In the genomic region with DNA sequence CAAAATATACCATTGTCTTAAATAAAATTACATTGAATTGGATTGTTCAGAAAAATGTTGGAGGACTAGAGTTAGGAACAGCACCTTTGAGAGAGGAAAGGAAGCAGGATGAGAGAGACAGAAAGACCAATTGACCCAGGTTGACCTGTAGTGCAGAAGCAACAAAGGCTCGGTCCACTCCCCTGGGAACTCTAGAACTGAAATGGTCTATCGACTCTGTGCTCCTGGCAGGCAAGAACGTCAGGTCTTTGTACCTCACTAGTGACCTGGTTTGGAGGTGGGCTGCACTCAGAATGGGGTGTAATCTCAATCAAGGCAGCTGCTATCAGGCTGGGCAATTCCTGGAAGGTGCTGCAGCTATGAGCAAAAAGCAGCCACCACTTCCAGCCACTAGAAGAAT, we compare ENCODE assay signal across 19 cellular contexts.
DNase-seq lines count a peak whose midpoint lies in the region; ATAC-seq, FAIRE-seq and TF ChIP-seq lines count a peak whose summit lies in the region.
"Had no signal": no experiment of that assay in that cellular context is flagged by ENCODE, and none has a peak within 500 bp of the region (broad histone marks: within the 10 kb centered on the region; RNA-seq: fewer than 3 reads in every experiment).

No MANE protein-coding gene starts in this region.

- H3K4me1 ChIP-seq in DND-41 (ENCODE audit: insufficient read depth, low read length) (peaks cover 27% of the 10 kb centered on the region), K562 (replicated peaks in 1 of 2; ENCODE audit: control insufficient read depth in 2 of 2, insufficient read depth in 2 of 2, low read length in 2 of 2) (peaks cover 0 to 12% of the 10 kb centered on the region in 2 experiments; a peak in 3 of 5 replicates), mesendoderm (ENCODE audit: control insufficient read depth, low read depth, low read length) (peaks cover 6% of the 10 kb centered on the region), thyroid gland (peaks cover 30 to 33% of the 10 kb centered on the region in 2 donors)

- H3K4me3 Mint-ChIP-seq in activated T-helper 17 cell treated with anti-CD3 and anti-CD28 coated beads, Interleukin-2, amount 50 U/mL, for 72 hours: no peak overlapping the region
- H3K4me3 Mint-ChIP-seq: B cell; CD8-positive, alpha-beta T cell had no signal

- POLR2A ChIA-PET in K562 (lab: Yijun Ruan, JAX): interaction anchor here (1.1 kb wide), 1 partner anchor 13 kb away, joined by 3 read pairs; no protein-coding TSS in a partner anchor

- no peak overlapping the region for H2AK5ac ChIP-seq in mesendoderm (ENCODE audit: low read length)

- peaks cover 5% of the 10 kb centered on the region for H3K4me1 Mint-ChIP-seq in activated T-helper 17 cell treated with anti-CD3 and anti-CD28 coated beads, Interleukin-2, amount 50 U/mL, for 72 hours
- H3K4me1 Mint-ChIP-seq: B cell had no signal

- H3K27me3 ChIP-seq in DND-41 (ENCODE audit: insufficient read depth, low read length, poor library complexity) (no peaks in the 10 kb centered on the region), K562 (ENCODE audit: control insufficient read depth in 2 of 2, insufficient read depth in 2 of 2, low read length in 2 of 2) (no peaks in the 10 kb centered on the region), mesendoderm (ENCODE audit: insufficient read depth, low read length, poor library complexity) (no peaks in the 10 kb centered on the region), thyroid gland (no peaks in the 10 kb centered on the region)
- H3K27me3 ChIP-seq: BLaER1 treated with 17β-estradiol and CSF1 and Interleukin-3, amounts not matched to agents 10 nM and 100 nM had no signal

- H4K20me1 ChIP-seq in DND-41 (ENCODE audit: insufficient read depth, low read length): no peaks in the 10 kb centered on the region
- H4K20me1 ChIP-seq in K562 (replicated peaks; ENCODE audit: control insufficient read depth, insufficient read depth, low read length): no peaks in the 10 kb centered on the region
- H4K20me1 ChIP-seq: BLaER1 treated with 17β-estradiol and CSF1 and Interleukin-3, amounts not matched to agents 10 nM and 100 nM had no signal

- no peak overlapping the region for H4K5ac ChIP-seq in mesendoderm (ENCODE audit: low read length)

- H2BK120ac ChIP-seq in mesendoderm (ENCODE audit: low read depth, low read length): no peak overlapping the region

- no peak overlapping the region for H2BK5ac ChIP-seq in mesendoderm (ENCODE audit: low read length)

- no peak for TF ChIP-seq CTCF in DND-41 (IDR thresholded peaks at IDR 0.05; ENCODE audit: borderline replicate concordance, extremely low read depth, low read length, poor library complexity, severe bottlenecking)
- no peak for TF ChIP-seq CTCF in K562 (IDR thresholded peaks at IDR 0.05 in 2 of 3, conservative IDR thresholded peaks at IDR 0.05 in 1 of 3; ENCODE audit: insufficient read depth in 2 of 3, low read depth in 1 of 3, low read length in 3 of 3)
- TF ChIP-seq CTCF in thyroid gland (IDR thresholded peaks at IDR 0.05): no peak

- H3K36me3 ChIP-seq in DND-41 (ENCODE audit: insufficient read depth, low read length) (no peaks in the 10 kb centered on the region), K562 (ENCODE audit: control insufficient read depth, insufficient read depth, low read length) (no peaks in the 10 kb centered on the region), mesendoderm (ENCODE audit: control insufficient read depth, insufficient read depth, low read length) (no peaks in the 10 kb centered on the region), thyroid gland (no peaks in the 10 kb centered on the region)
- H3K36me3 ChIP-seq: BLaER1 treated with 17β-estradiol and CSF1 and Interleukin-3, amounts not matched to agents 10 nM and 100 nM had no signal

- H3K36me3 Mint-ChIP-seq in activated T-helper 17 cell treated with anti-CD3 and anti-CD28 coated beads, Interleukin-2, amount 50 U/mL, for 72 hours (ENCODE audit: low read depth): no peaks in the 10 kb centered on the region
- H3K36me3 Mint-ChIP-seq: CD8-positive, alpha-beta T cell had no signal

- no peak for TF ChIP-seq EP300 in K562 (IDR thresholded peaks at IDR 0.05; ENCODE audit: low read length)

- H3K4me2 ChIP-seq in DND-41 (ENCODE audit: insufficient read depth, low read length) (no peak overlapping the region), K562 (ENCODE audit: insufficient read depth, low read length) (peak overlapping the region; percentile 62), mesendoderm (ENCODE audit: low read length) (no peak overlapping the region)
- H3K4me2 ChIP-seq: BLaER1 treated with 17β-estradiol and CSF1 and Interleukin-3, amounts not matched to agents 10 nM and 100 nM had no signal

- in situ Hi-C loops in K562 (cut with MboI): no loop called here

- H3K4me3 ChIP-seq in DND-41 (ENCODE audit: low read depth in 1 of 2, low read length in 2 of 2) (no peak overlapping the region), K562 (no peak overlapping the region), mesendoderm (ENCODE audit: low read length) (no peak overlapping the region), thyroid gland (replicated peaks in 1 of 3) (no peak overlapping the region)
- H3K4me3 ChIP-seq: BLaER1 treated with 17β-estradiol and CSF1 and Interleukin-3, amounts not matched to agents 10 nM and 100 nM had no signal

- H3K9me3 Mint-ChIP-seq in activated T-helper 17 cell treated with anti-CD3 and anti-CD28 coated beads, Interleukin-2, amount 50 U/mL, for 72 hours: no peaks in the 10 kb centered on the region
- H3K9me3 Mint-ChIP-seq: CD8-positive, alpha-beta T cell had no signal

- ATAC-seq in DND-41 (ENCODE audit: insufficient read depth, low read depth) (no peak), K562 (peak; percentile 47)
- no peak for ATAC-seq in activated T-helper 17 cell treated with anti-CD3 and anti-CD28 coated beads, Interleukin-2, amount 50 U/mL, for 72 hours (replicated peaks)
- ATAC-seq: CD8-positive, alpha-beta T cell had no signal

- TF ChIP-seq RAD21 in K562 (CRISPR knock-in tag; conservative IDR thresholded peaks at IDR 0.05 in 1 of 2, IDR thresholded peaks at IDR 0.05 in 1 of 2): no peak

- FAIRE-seq in K562 (lab: Jason Lieb, UNC): no peak
- FAIRE-seq: G401.6, GM12891, H54 had no signal

- 4% methylated on average over 3 of the region's 3 CpGs for whole genome bisulfite sequencing in K562 (ENCODE audit: insufficient coverage, low coverage, missing lambda C conversion rate)
- no CpG with 5 or more reads among the region's 3 CpGs for WGBS in mesendoderm (ENCODE audit: extremely low coverage, insufficient coverage, low lambda C conversion rate)
- 18 to 28% methylated on average over 3 of the region's 3 CpGs for WGBS in thyroid gland, 2 donors

- no peaks in the 10 kb centered on the region for H3K9me1 ChIP-seq in K562 (ENCODE audit: control insufficient read depth, insufficient read depth, low read length)

- H3K4ac ChIP-seq in mesendoderm (ENCODE audit: low read depth, low read length): no peak overlapping the region

- H3K79me2 ChIP-seq in DND-41 (ENCODE audit: insufficient read depth, low read length): no peaks in the 10 kb centered on the region
- no peaks in the 10 kb centered on the region for H3K79me2 ChIP-seq in K562 (ENCODE audit: control insufficient read depth, insufficient read depth, low read length)
- no peaks in the 10 kb centered on the region for H3K79me2 ChIP-seq in mesendoderm (ENCODE audit: control insufficient read depth, insufficient read depth, low read length)

- 0 out of 2 replicates have a peak overlapping the region, but pooled peaks have one; percentile 42 for H2AFZ ChIP-seq in DND-41 (ENCODE audit: low read depth, low read length)
- peak overlapping the region; percentile 72 for H2AFZ ChIP-seq in K562 (ENCODE audit: low read depth, low read length)

- H3K9me3 ChIP-seq in DND-41 (ENCODE audit: insufficient read depth, low read length, severe bottlenecking): no peaks in the 10 kb centered on the region
- no peaks in the 10 kb centered on the region; the same call in 1 of the 2 replicates for H3K9me3 ChIP-seq in K562 (replicated peaks; ENCODE audit: control insufficient read depth, insufficient read depth, low read depth, low read length)
- no peaks in the 10 kb centered on the region for H3K9me3 ChIP-seq in thyroid gland

- H3K27me3 Mint-ChIP-seq in activated T-helper 17 cell treated with anti-CD3 and anti-CD28 coated beads, Interleukin-2, amount 50 U/mL, for 72 hours: no peaks in the 10 kb centered on the region

- TF ChIP-seq POLR2A in K562 (conservative IDR thresholded peaks at IDR 0.05) (no peak), thyroid gland (IDR thresholded peaks at IDR 0.05) (no peak)

- no peak for DNase-seq in DND-41
- peak in 2 of 4 experiments; percentile 18 to 44 for DNase-seq in K562 (ENCODE audit: extremely low read depth in 1 of 4, low spot score in 3 of 4)
- DNase-seq in mesendoderm: no peak
- DNase-seq in thyroid gland: peak; percentile 73 to 74
- no peak for DNase-seq in stimulated activated CD4-positive, alpha-beta T cell treated with anti-CD3 and anti-CD28 coated beads, Interleukin-2, amount 100 ng/mL, for 24 hours
- no peak for DNase-seq in NK-92 treated with Interleukin-12 subunit alpha and Interleukin-12 subunit beta, amount 100 ng/mL, for 24 hours (lab: John Stamatoyannopoulos, UW)
- DNase-seq: CD8-positive, alpha-beta T cell; COR-L47; DMS 273 treated with DMSO at 0.1 percent for 48 hours; DMS53; HCEC 1CT; IMR-90 had no signal

- H2BK15ac ChIP-seq in mesendoderm (replicated peaks; ENCODE audit: low read depth): no peak overlapping the region

- CTCF ChIA-PET in K562 (lab: Yijun Ruan, JAX; ENCODE audit: low intra/inter-chr PET ratio): no interaction called here

- H3K18ac ChIP-seq in mesendoderm (ENCODE audit: low read length): peak overlapping the region; percentile 5

- H3K79me1 ChIP-seq in mesendoderm (ENCODE audit: low read length): no peaks in the 10 kb centered on the region

- intact Hi-C loops in K562 (cut with micrococcal nuclease): no loop called here
- intact Hi-C loops in thyroid gland (cut with DNase I): no loop called here

- H3K9ac ChIP-seq in DND-41 (ENCODE audit: low read depth, low read length) (no peak overlapping the region), K562 (ENCODE audit: insufficient read depth in 1 of 2, low read depth in 2 of 2, low read length in 2 of 2) (peak overlapping the region; percentile 19 to 36; a peak in 2 of 4 replicates), mesendoderm (ENCODE audit: low read length) (no peak overlapping the region)
- H3K9ac ChIP-seq: BLaER1 treated with 17β-estradiol and CSF1 and Interleukin-3, amounts not matched to agents 10 nM and 100 nM had no signal

- BruUV-seq in K562 (replicated peaks; lab: Mats Ljungman, UMichigan): no TSS peak

- H3K27ac ChIP-seq in DND-41 (ENCODE audit: low read length): no peak overlapping the region
- H3K27ac ChIP-seq in K562 (ENCODE audit: extremely low read depth, low read depth, low read length): peak overlapping the region; percentile 54; the same call in 2 of the 3 replicates
- no peak overlapping the region for H3K27ac ChIP-seq in mesendoderm (ENCODE audit: low read depth, low read length)
- peak overlapping the region in 2 of 3 donors; percentile 31 to 62 for H3K27ac ChIP-seq in thyroid gland
- H3K27ac ChIP-seq: BLaER1 treated with 17β-estradiol and CSF1 and Interleukin-3, amounts not matched to agents 10 nM and 100 nM; HL-60 had no signal

- no peak overlapping the region for H3K23ac ChIP-seq in mesendoderm (ENCODE audit: low read length)

- H4K8ac ChIP-seq in mesendoderm (ENCODE audit: low read depth, low read length): no peak overlapping the region

- no peak overlapping the region for H3K27ac Mint-ChIP-seq in activated T-helper 17 cell treated with anti-CD3 and anti-CD28 coated beads, Interleukin-2, amount 50 U/mL, for 72 hours
- H3K27ac Mint-ChIP-seq: B cell; CD8-positive, alpha-beta T cell had no signal

- peak overlapping the region; percentile 57 for H3K56ac ChIP-seq in mesendoderm (ENCODE audit: low read length)

Comparison
In these comparisons a context has a peak if more than half of its experiments do, and no peak if none do; other contexts are left out.
1. DNase-seq: peak in thyroid gland (2 of 2); none in DND-41 (single experiment), mesendoderm (single experiment), stimulated activated CD4-positive, alpha-beta T cell treated with anti-CD3 and anti-CD28 coated beads, Interleukin-2, amount 100 ng/mL, for 24 hours (0 of 2) and NK-92 treated with Interleukin-12 subunit alpha and Interleukin-12 subunit beta, amount 100 ng/mL, for 24 hours (single experiment).
2. H3K27ac ChIP-seq: peak in K562 (single experiment) and thyroid gland (2 of 3); none in DND-41 (single experiment) and mesendoderm (single experiment).
3. H3K9ac ChIP-seq: peak in K562 (2 of 2); none in DND-41 (single experiment) and mesendoderm (single experiment).